In the genomic region with DNA sequence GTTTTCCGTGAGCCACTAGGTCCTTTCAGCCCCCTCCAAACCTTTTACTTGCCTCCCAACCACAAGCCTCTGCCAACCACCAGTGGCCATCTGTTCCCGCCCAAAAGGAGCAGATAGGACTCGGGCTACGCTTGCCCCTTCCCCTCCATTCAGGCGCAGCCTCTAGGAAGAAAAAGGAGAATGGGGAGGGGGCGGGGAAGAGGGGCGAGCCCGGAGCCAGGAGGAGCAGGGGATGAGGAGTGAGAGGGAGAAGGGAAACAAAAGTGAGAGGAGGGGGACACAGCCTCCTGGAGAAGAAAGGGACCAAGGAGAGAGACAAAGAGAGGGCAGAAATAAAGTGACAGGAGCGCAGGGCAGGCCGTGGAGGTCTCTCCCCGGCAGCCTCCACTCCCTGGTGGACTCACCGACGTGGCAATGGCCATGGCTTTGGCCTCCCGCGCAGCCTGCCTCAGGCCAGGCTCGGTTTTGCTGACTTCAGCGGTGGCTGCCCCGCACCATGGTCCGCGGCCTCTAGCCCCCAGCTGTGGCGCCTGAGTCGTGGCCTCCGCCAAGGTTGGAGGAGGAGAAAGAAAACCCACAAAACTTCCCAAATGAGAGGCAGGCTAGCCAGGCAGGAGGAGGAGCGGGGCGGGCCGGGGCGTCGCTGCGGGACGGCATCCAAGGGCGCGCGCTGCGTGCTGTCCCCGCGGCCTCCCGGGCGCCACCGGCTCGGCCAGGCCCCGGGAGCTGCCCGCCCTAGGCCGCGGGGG, we compare ENCODE assay signal across 10 cellular contexts. TPM values are rescaled to one million over a fixed set of nuclear protein-coding genes. Genes with fewer than 3 reads are reported as not detected.
DNase-seq lines count a peak whose midpoint lies in the region; TF ChIP-seq lines count a peak whose summit lies in the region.
"Had no signal": no experiment of that assay in that cellular context is flagged by ENCODE, and none has a peak within 500 bp of the region (broad histone marks: within the 10 kb centered on the region; RNA-seq: fewer than 3 reads in every experiment).

A gene with protein sequence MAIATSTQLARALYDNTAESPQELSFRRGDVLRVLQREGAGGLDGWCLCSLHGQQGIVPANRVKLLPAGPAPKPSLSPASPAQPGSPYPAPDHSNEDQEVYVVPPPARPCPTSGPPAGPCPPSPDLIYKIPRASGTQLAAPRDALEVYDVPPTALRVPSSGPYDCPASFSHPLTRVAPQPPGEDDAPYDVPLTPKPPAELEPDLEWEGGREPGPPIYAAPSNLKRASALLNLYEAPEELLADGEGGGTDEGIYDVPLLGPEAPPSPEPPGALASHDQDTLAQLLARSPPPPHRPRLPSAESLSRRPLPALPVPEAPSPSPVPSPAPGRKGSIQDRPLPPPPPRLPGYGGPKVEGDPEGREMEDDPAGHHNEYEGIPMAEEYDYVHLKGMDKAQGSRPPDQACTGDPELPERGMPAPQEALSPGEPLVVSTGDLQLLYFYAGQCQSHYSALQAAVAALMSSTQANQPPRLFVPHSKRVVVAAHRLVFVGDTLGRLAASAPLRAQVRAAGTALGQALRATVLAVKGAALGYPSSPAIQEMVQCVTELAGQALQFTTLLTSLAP (minus strand): TSS at position 569 of the 749 bp plus-strand sequence. CDS start 147 bp downstream, at position 422.

- H3K36me3 ChIP-seq in left ventricle myocardium inferior = no peaks in the 10 kb centered on the region
- no peaks in the 10 kb centered on the region for H3K36me3 ChIP-seq in osteoblast (ENCODE audit: insufficient read depth, low read length)

- H3K27me3 ChIP-seq in left ventricle myocardium inferior (ENCODE audit: low read depth) (peaks cover 27% of the 10 kb centered on the region), osteoblast (ENCODE audit: insufficient read depth, low read length) (peaks cover 10% of the 10 kb centered on the region)

- H3K4me1 ChIP-seq in left ventricle myocardium inferior (peaks cover 36% of the 10 kb centered on the region), osteoblast (ENCODE audit: insufficient read depth, low read length) (peaks cover 5% of the 10 kb centered on the region)

- peak within 1 kb of the TSS; percentile 81 for H3K4me2 ChIP-seq in osteoblast (ENCODE audit: insufficient read depth, low read length)

- TF ChIP-seq CTCF in left ventricle myocardium inferior (IDR thresholded peaks at IDR 0.05; ENCODE audit: borderline replicate concordance) (no peak), osteoblast (IDR thresholded peaks at IDR 0.05; ENCODE audit: extremely low read depth, low read depth, low read length) (no peak)

- H3K9me3 ChIP-seq in left ventricle myocardium inferior (replicated peaks) (no peaks in the 10 kb centered on the region), osteoblast (ENCODE audit: low read depth, low read length) (no peaks in the 10 kb centered on the region)

- H4K20me1 ChIP-seq in osteoblast (ENCODE audit: insufficient read depth, low read length) = no peaks in the 10 kb centered on the region

- intact Hi-C loops in left ventricle myocardium inferior (cut with micrococcal nuclease) = no loop called here

- DNase-seq in AG20443 (ENCODE audit: low spot score) (peak; percentile 87), amygdala (lab: John Stamatoyannopoulos, UW) (peak in 32 of 56 donors; percentile 24 to 71 (median 46)), left ventricle myocardium inferior (peak; percentile 69), osteoblast (ENCODE audit: insufficient read length, low spot score, missing footprints) (peak; percentile 91), HCEC 1CT (no peak), SIG-M5 treated with dmso at 0.1 percent for 504 hours (lab: John Stamatoyannopoulos, UW; ENCODE audit: unreplicated experiment) (no peak), NK-92 (lab: John Stamatoyannopoulos, UW; ENCODE audit: unreplicated experiment) (no peak)
- no peak for DNase-seq in stimulated activated CD4-positive, alpha-beta T cell treated with anti-CD3 and anti-CD28 coated beads, Interleukin-4, amount 100 ng/mL, for 24 hours

- H3K4me3 ChIP-seq in left ventricle myocardium inferior (peak within 1 kb of the TSS; percentile 72), osteoblast (ENCODE audit: insufficient read depth, low read length) (peak within 1 kb of the TSS; percentile 76)

- peaks cover 4% of the 10 kb centered on the region for H3K79me2 ChIP-seq in osteoblast (ENCODE audit: insufficient read depth, low read length)

- peak within 1 kb of the TSS; percentile 56 for H2AFZ ChIP-seq in osteoblast (ENCODE audit: low read length)

- peak within 1 kb of the TSS; percentile 90 for H3K27ac ChIP-seq in left ventricle myocardium inferior (replicated peaks)
- peak within 1 kb of the TSS; percentile 24 for H3K27ac ChIP-seq in osteoblast (ENCODE audit: low read depth, low read length)
- H3K27ac ChIP-seq: HL-60 had no signal

RNA-seq across cellular contexts. Expression of the gene that starts here (rescaled TPM):
- total RNA-seq in left ventricle myocardium inferior (3.6 TPM), osteoblast (9.8 and 14.1 TPM in 2 replicates)
- total RNA-seq: myocyte had no signal

Comparison
In these comparisons a context has a peak if more than half of its experiments do, and no peak if none do; other contexts are left out.
1. DNase-seq: peak in AG20443 (single experiment), amygdala (32 of 56), left ventricle myocardium inferior (single experiment) and osteoblast (single experiment); none in HCEC 1CT (single experiment), SIG-M5 treated with dmso at 0.1 percent for 504 hours (single experiment), NK-92 (single experiment) and stimulated activated CD4-positive, alpha-beta T cell treated with anti-CD3 and anti-CD28 coated beads, Interleukin-4, amount 100 ng/mL, for 24 hours (single experiment).